In genomic region chr9:134768332-134769083, GRCh38 we compare ENCODE assay signal across 18 cellular contexts.
DNase-seq lines count a peak whose midpoint lies in the region; ATAC-seq and TF ChIP-seq lines count a peak whose summit lies in the region.
"Had no signal": no experiment of that assay in that cellular context is flagged by ENCODE, and none has a peak within 500 bp of the region (broad histone marks: within the 10 kb centered on the region; RNA-seq: fewer than 3 reads in every experiment).

No MANE protein-coding gene starts in this region.

- H3K4me1 Mint-ChIP-seq in chondrocyte (ENCODE audit: low read depth) (peaks cover 28% of the 10 kb centered on the region), immature natural killer cell (peaks cover 31 to 33% of the 10 kb centered on the region in 2 donors), endothelial cell (ENCODE audit: unreplicated experiment) (peaks cover 21% of the 10 kb centered on the region), H9 (peaks cover 4% of the 10 kb centered on the region in 2 experiments; a peak in 2 of 4 replicates)
- no peaks in the 10 kb centered on the region for H3K4me1 Mint-ChIP-seq in stimulated activated effector memory CD8-positive, alpha-beta T cell treated with anti-CD3 and anti-CD28 coated beads, Interleukin-12 subunit alpha, Interleukin-12 subunit beta, amount 100 ng/mL, for 72 hours

- H3K79me2 ChIP-seq in GM23248 (ENCODE audit: insufficient read depth) (peaks cover 89% of the 10 kb centered on the region), H9 (ENCODE audit: insufficient read depth, low read length) (no peaks in the 10 kb centered on the region)

- H2BK15ac ChIP-seq in H9 (ENCODE audit: low read depth, low read length): no peak overlapping the region

- H3K18ac ChIP-seq in H9 (ENCODE audit: insufficient read length, low read depth, low read length): no peak overlapping the region

- H2AFZ ChIP-seq in GM23248 (no peak overlapping the region), H9 (ENCODE audit: low read length) (no peak overlapping the region)

- no peaks in the 10 kb centered on the region for H3K23me2 ChIP-seq in H9 (ENCODE audit: insufficient read length, low read depth, low read length, poor library complexity, severe bottlenecking)

- in situ Hi-C loops in GM23248 (cut with MboI): no loop called here

- H3K4ac ChIP-seq in H9 (ENCODE audit: low read depth, low read length): no peak overlapping the region

- peak; percentile 85 for DNase-seq in GM23248
- DNase-seq in chondrocyte (ENCODE audit: low spot score): no peak
- no peak for DNase-seq in immature natural killer cell
- DNase-seq in stimulated activated effector memory CD8-positive, alpha-beta T cell treated with anti-CD3 and anti-CD28 coated beads, Interleukin-12 subunit alpha, Interleukin-12 subunit beta, amount 100 ng/mL, for 72 hours (ENCODE audit: low spot score in 2 of 2): no peak
- DNase-seq in endothelial cell (ENCODE audit: low spot score): no peak
- no peak for DNase-seq in adrenal gland
- no peak for DNase-seq in H9
- DNase-seq: activated CD4-positive, alpha-beta T cell treated with anti-CD3 and anti-CD28 coated beads, Interleukin-2, amount 50 U/mL, for 4 hours; brain microvascular endothelial cell; CD4-positive, alpha-beta T cell; NCI-H1694; NCI-H526 treated with DMSO at 0.1 percent for 48 hours had no signal

- TF ChIP-seq CTCF in chondrocyte (IDR thresholded peaks at IDR 0.05) (no peak), endothelial cell (IDR thresholded peaks at IDR 0.05; ENCODE audit: unreplicated experiment) (no peak), adrenal gland (IDR thresholded peaks at IDR 0.05) (no peak), H9 (conservative IDR thresholded peaks at IDR 0.05) (no peak)

- H3K27me3 Mint-ChIP-seq in chondrocyte (ENCODE audit: low read depth) (no peaks in the 10 kb centered on the region), immature natural killer cell (ENCODE audit: low read depth in 3 of 3) (peaks cover 0 to 7% (median 4%) of the 10 kb centered on the region in 3 donors), endothelial cell (ENCODE audit: unreplicated experiment) (no peaks in the 10 kb centered on the region), H9 (ENCODE audit: low read depth) (no peaks in the 10 kb centered on the region)

- H3K9ac ChIP-seq in GM23248 (peak overlapping the region; percentile 57), H9 (ENCODE audit: extremely low read depth, insufficient read length, low read length) (no peak overlapping the region)
- H3K9ac ChIP-seq: KMS-11 had no signal

- no peak for ATAC-seq in stimulated activated effector memory CD8-positive, alpha-beta T cell treated with anti-CD3 and anti-CD28 coated beads, Interleukin-12 subunit alpha, Interleukin-12 subunit beta, amount 100 ng/mL, for 72 hours
- no peak for ATAC-seq in HG03135 (IDR thresholded peaks at IDR 0.05; ENCODE audit: unreplicated experiment)

- no peak overlapping the region for H3K4me3 ChIP-seq in GM23248
- H3K4me3 ChIP-seq in adrenal gland: no peak overlapping the region
- H3K4me3 ChIP-seq: lung, pancreas had no signal

- peak overlapping the region; percentile 83 for H3K27ac ChIP-seq in GM23248
- no peak overlapping the region for H3K27ac ChIP-seq in adrenal gland
- H3K27ac ChIP-seq in H9 (ENCODE audit: insufficient read length, low read depth, low read length): no peak overlapping the region
- H3K27ac ChIP-seq: brain microvascular endothelial cell, KMS-11, pancreas, RWPE1 had no signal

- no peak overlapping the region for H2AK5ac ChIP-seq in H9 (ENCODE audit: insufficient read length, low read length)

- H3T11ph ChIP-seq in H9 (ENCODE audit: low read length): no peak overlapping the region

- H2BK12ac ChIP-seq in H9 (ENCODE audit: insufficient read length, low read depth, low read length): no peak overlapping the region

- H4K8ac ChIP-seq in H9 (replicated peaks; ENCODE audit: insufficient read length, low read depth, low read length): no peak overlapping the region

- no peaks in the 10 kb centered on the region for H3K9me3 ChIP-seq in GM23248 (ENCODE audit: low read depth)
- H3K9me3 ChIP-seq in adrenal gland (replicated peaks in 1 of 3): no peaks in the 10 kb centered on the region
- H3K9me3 ChIP-seq in H9 (ENCODE audit: control insufficient read depth, low read depth, low read length): no peaks in the 10 kb centered on the region
- H3K9me3 ChIP-seq: pancreas had no signal

- H3K27ac Mint-ChIP-seq in chondrocyte (ENCODE audit: unreplicated experiment) (peak overlapping the region; percentile 19), immature natural killer cell (peak overlapping the region in 3 of 6 donors; percentile 24 to 72 (median 47)), endothelial cell (ENCODE audit: unreplicated experiment) (no peak overlapping the region), H9 (no peak overlapping the region)
- H3K27ac Mint-ChIP-seq in stimulated activated effector memory CD8-positive, alpha-beta T cell treated with anti-CD3 and anti-CD28 coated beads, Interleukin-12 subunit alpha, Interleukin-12 subunit beta, amount 100 ng/mL, for 72 hours: peak overlapping the region; percentile 29
- H3K27ac Mint-ChIP-seq: activated T-helper 2 cell treated with anti-CD3 and anti-CD28 coated beads, Interferon-gamma antibody, Interleukin-2, Interleukin-4, amounts not matched to agents 10 μg/mL and 5 μg/mL and 100 μg/mL, durations not matched to agents 14 hours and 24 hours and 36 hours; CD4-positive, alpha-beta T cell had no signal

- peaks cover 72% of the 10 kb centered on the region for H3F3A ChIP-seq in GM23248 (ENCODE audit: insufficient read depth)

- H3K4me3 Mint-ChIP-seq in chondrocyte (ENCODE audit: unreplicated experiment) (no peak overlapping the region), immature natural killer cell (peak overlapping the region; percentile 58 to 79 (median 63)), endothelial cell (ENCODE audit: unreplicated experiment) (no peak overlapping the region), H9 (no peak overlapping the region)
- no peak overlapping the region for H3K4me3 Mint-ChIP-seq in stimulated activated effector memory CD8-positive, alpha-beta T cell treated with anti-CD3 and anti-CD28 coated beads, Interleukin-12 subunit alpha, Interleukin-12 subunit beta, amount 100 ng/mL, for 72 hours
- H3K4me3 Mint-ChIP-seq: CD4-positive, alpha-beta T cell had no signal

- H3K79me1 ChIP-seq in H9 (ENCODE audit: insufficient read depth, low read depth, low read length, poor library complexity, severe bottlenecking): no peaks in the 10 kb centered on the region

- H4K91ac ChIP-seq in H9 (ENCODE audit: insufficient read length, low read depth, low read length): no peak overlapping the region

- no peak overlapping the region for H4K5ac ChIP-seq in H9 (ENCODE audit: insufficient read length, low read depth, low read length)

- no peak overlapping the region for H3K56ac ChIP-seq in H9 (ENCODE audit: insufficient read length, low read depth, low read length)

- WGBS in GM23248 (ENCODE audit: low coverage in 1 of 2, low lambda C conversion rate in 2 of 2, missing lambda C conversion rate in 2 of 2), 2 experiments: 26% methylated on average over 31 of the region's 31 CpGs
- WGBS in adrenal gland, 4 donors: 83 to 89% (median 87%) methylated on average over 26 to 31 of the region's 31 CpGs
- no CpG with 5 or more reads among the region's 31 CpGs for WGBS in H9 (ENCODE audit: extremely low coverage, insufficient read length, low lambda C conversion rate)

- H4K20me1 ChIP-seq in GM23248 (ENCODE audit: insufficient read depth) (no peaks in the 10 kb centered on the region), H9 (ENCODE audit: control insufficient read depth, insufficient read depth, insufficient read length) (no peaks in the 10 kb centered on the region)

- H3K14ac ChIP-seq in H9 (ENCODE audit: insufficient read depth, low read length): no peak overlapping the region

- no peak overlapping the region for H2BK5ac ChIP-seq in H9 (ENCODE audit: insufficient read length, low read length)

- no peaks in the 10 kb centered on the region for H3K27me3 ChIP-seq in GM23248 (replicated peaks; ENCODE audit: insufficient read depth)
- no peaks in the 10 kb centered on the region for H3K27me3 ChIP-seq in adrenal gland
- H3K27me3 ChIP-seq in H9 (ENCODE audit: insufficient read depth, low read length): no peaks in the 10 kb centered on the region
- H3K27me3 ChIP-seq: brain microvascular endothelial cell, pancreas had no signal

- no peak overlapping the region for H3K4me2 ChIP-seq in GM23248 (ENCODE audit: unreplicated experiment)
- H3K4me2 ChIP-seq in H9 (ENCODE audit: insufficient read depth, insufficient read length, low read length): no peak overlapping the region
- H3K4me2 ChIP-seq: KMS-11 had no signal

- H3K9me2 ChIP-seq in GM23248 (ENCODE audit: insufficient read depth): no peaks in the 10 kb centered on the region

- no peak for TF ChIP-seq POLR2A in adrenal gland (IDR thresholded peaks at IDR 0.05)

- no peak overlapping the region for H3K23ac ChIP-seq in H9 (ENCODE audit: insufficient read length, low read depth, low read length)

- H3K9me3 Mint-ChIP-seq in chondrocyte (ENCODE audit: low read depth): no peaks in the 10 kb centered on the region
- no peaks in the 10 kb centered on the region for H3K9me3 Mint-ChIP-seq in immature natural killer cell
- no peaks in the 10 kb centered on the region for H3K9me3 Mint-ChIP-seq in stimulated activated effector memory CD8-positive, alpha-beta T cell treated with anti-CD3 and anti-CD28 coated beads, Interleukin-12 subunit alpha, Interleukin-12 subunit beta, amount 100 ng/mL, for 72 hours
- no peaks in the 10 kb centered on the region for H3K9me3 Mint-ChIP-seq in endothelial cell (ENCODE audit: unreplicated experiment)
- no peaks in the 10 kb centered on the region for H3K9me3 Mint-ChIP-seq in H9
- H3K9me3 Mint-ChIP-seq: activated T-helper 2 cell treated with anti-CD3 and anti-CD28 coated beads, Interferon-gamma antibody, Interleukin-2, Interleukin-4, amounts not matched to agents 10 μg/mL and 5 μg/mL and 100 μg/mL, durations not matched to agents 14 hours and 24 hours and 36 hours; CD4-positive, alpha-beta T cell had no signal

- peaks cover 18% of the 10 kb centered on the region for H3K4me1 ChIP-seq in GM23248 (ENCODE audit: insufficient read depth)
- H3K4me1 ChIP-seq in adrenal gland (replicated peaks in 1 of 2): no peaks in the 10 kb centered on the region
- no peaks in the 10 kb centered on the region for H3K4me1 ChIP-seq in H9 (ENCODE audit: insufficient read depth, low read length)
- H3K4me1 ChIP-seq: pancreas had no signal

- H3K36me3 ChIP-seq in GM23248 (ENCODE audit: low read depth): peaks cover 78% of the 10 kb centered on the region
- no peaks in the 10 kb centered on the region for H3K36me3 ChIP-seq in adrenal gland (replicated peaks in 1 of 2)
- H3K36me3 ChIP-seq: pancreas had no signal

- H2BK20ac ChIP-seq in H9 (ENCODE audit: low read depth, low read length, poor library complexity, severe bottlenecking): no peak overlapping the region

- no peak overlapping the region for H2BK120ac ChIP-seq in H9 (ENCODE audit: low read depth, low read length, poor library complexity, severe bottlenecking)

- intact Hi-C loops in adrenal gland (cut with DNase I): no loop called here

- H3K36me3 Mint-ChIP-seq in chondrocyte (ENCODE audit: low read depth) (peaks cover 41% of the 10 kb centered on the region), immature natural killer cell (no peaks in the 10 kb centered on the region), endothelial cell (ENCODE audit: low read depth, unreplicated experiment) (no peaks in the 10 kb centered on the region), H9 (ENCODE audit: insufficient read depth in 1 of 3, low read depth in 3 of 3) (no peaks in the 10 kb centered on the region)
- no peaks in the 10 kb centered on the region for H3K36me3 Mint-ChIP-seq in stimulated activated effector memory CD8-positive, alpha-beta T cell treated with anti-CD3 and anti-CD28 coated beads, Interleukin-12 subunit alpha, Interleukin-12 subunit beta, amount 100 ng/mL, for 72 hours

Comparison
In these comparisons a context has a peak if more than half of its experiments do, and no peak if none do; other contexts are left out.
1. H3K27ac Mint-ChIP-seq: peak in chondrocyte (single experiment) and stimulated activated effector memory CD8-positive, alpha-beta T cell treated with anti-CD3 and anti-CD28 coated beads, Interleukin-12 subunit alpha, Interleukin-12 subunit beta, amount 100 ng/mL, for 72 hours (single experiment); none in endothelial cell (single experiment) and H9 (0 of 3).
2. H3K4me3 Mint-ChIP-seq: peak in immature natural killer cell (5 of 5); none in chondrocyte (single experiment), stimulated activated effector memory CD8-positive, alpha-beta T cell treated with anti-CD3 and anti-CD28 coated beads, Interleukin-12 subunit alpha, Interleukin-12 subunit beta, amount 100 ng/mL, for 72 hours (single experiment), endothelial cell (single experiment) and H9 (0 of 2).